Comparison of ENCODE assay signal across 1 cellular context in the genomic region with DNA sequence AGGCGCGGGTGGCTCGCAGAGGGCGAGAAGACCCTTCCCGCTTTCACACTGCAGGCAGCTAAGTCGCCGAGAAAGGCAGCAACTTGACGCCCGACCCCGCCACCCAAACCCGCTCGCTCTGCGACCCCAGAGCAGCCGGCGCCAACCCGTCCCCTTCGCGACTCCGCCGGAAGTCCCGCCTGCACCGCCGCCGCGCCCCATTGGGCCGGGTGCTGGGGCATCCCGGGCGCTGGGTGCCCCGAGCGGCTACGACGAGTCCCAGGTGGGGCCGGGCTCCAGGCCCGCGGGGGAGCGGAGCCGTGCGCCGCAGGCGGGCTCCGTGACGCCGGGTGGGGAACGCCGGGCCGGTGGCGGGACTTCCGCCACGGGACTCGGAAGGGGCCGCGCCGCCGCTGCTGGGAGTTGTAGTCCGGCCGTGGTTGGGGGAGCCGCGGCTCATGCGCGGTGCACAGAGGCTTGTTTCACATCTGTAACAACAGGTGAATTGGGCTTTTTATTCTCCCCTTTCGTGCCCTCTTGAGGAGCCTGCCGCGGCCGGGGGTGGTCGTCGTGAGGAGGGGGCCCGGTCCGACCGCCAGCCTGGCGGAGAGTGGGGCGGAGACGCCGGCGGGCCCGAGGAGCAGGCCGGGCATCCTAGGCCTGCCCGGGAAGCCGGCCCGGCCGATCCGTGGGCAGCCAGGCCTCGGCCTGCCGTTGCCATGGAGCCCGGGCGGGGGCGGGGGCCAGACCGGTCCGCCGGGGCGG.
A peak's percentile ranks its signal among the peaks of the same experiment; 100 is the strongest.
TF ChIP-seq lines count a peak whose summit lies in the region.

DHX30 (plus strand) TSS at position 405 of the 744 bp plus-strand sequence. CDS start 7,546 bp downstream, outside the sequence.

TF ChIP-seq in K562, 482 proteins besides CTCF, POLR2A, EP300 and RAD21 (continued from another document and continues in another):
- TF ChIP-seq FOXM1 (IDR thresholded peaks at IDR 0.05; ENCODE audit: low read depth): no peak
- TF ChIP-seq FOXM1 (CRISPR knock-in tag; IDR thresholded peaks at IDR 0.05; ENCODE audit: low read depth): 0 out of 2 replicates have a peak, but pooled peaks have one; percentile 77
- TF ChIP-seq POLR3A (IDR thresholded peaks at IDR 0.05; ENCODE audit: borderline replicate concordance, extremely low read depth, insufficient read depth, insufficient read length): no peak
- TF ChIP-seq, protein P1, sequence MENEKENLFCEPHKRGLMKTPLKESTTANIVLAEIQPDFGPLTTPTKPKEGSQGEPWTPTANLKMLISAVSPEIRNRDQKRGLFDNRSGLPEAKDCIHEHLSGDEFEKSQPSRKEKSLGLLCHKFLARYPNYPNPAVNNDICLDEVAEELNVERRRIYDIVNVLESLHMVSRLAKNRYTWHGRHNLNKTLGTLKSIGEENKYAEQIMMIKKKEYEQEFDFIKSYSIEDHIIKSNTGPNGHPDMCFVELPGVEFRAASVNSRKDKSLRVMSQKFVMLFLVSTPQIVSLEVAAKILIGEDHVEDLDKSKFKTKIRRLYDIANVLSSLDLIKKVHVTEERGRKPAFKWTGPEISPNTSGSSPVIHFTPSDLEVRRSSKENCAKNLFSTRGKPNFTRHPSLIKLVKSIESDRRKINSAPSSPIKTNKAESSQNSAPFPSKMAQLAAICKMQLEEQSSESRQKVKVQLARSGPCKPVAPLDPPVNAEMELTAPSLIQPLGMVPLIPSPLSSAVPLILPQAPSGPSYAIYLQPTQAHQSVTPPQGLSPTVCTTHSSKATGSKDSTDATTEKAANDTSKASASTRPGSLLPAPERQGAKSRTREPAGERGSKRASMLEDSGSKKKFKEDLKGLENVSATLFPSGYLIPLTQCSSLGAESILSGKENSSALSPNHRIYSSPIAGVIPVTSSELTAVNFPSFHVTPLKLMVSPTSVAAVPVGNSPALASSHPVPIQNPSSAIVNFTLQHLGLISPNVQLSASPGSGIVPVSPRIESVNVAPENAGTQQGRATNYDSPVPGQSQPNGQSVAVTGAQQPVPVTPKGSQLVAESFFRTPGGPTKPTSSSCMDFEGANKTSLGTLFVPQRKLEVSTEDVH (IDR thresholded peaks at IDR 0.05; ENCODE audit: low read depth, partially characterized antibody): peak; percentile 9
- TF ChIP-seq LEF1 (IDR thresholded peaks at IDR 0.05): no peak
- peak in 1 of 2 experiments; percentile 9; a peak in 1 of 4 replicates for TF ChIP-seq HDAC1 (IDR thresholded peaks at IDR 0.05)
- 0 out of 2 replicates have a peak, but pooled peaks have one; percentile 27 for TF ChIP-seq CHD2 (IDR thresholded peaks at IDR 0.05; ENCODE audit: low read depth, low read length)
- TF ChIP-seq, protein P2, sequence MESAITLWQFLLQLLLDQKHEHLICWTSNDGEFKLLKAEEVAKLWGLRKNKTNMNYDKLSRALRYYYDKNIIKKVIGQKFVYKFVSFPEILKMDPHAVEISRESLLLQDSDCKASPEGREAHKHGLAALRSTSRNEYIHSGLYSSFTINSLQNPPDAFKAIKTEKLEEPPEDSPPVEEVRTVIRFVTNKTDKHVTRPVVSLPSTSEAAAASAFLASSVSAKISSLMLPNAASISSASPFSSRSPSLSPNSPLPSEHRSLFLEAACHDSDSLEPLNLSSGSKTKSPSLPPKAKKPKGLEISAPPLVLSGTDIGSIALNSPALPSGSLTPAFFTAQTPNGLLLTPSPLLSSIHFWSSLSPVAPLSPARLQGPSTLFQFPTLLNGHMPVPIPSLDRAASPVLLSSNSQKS (CRISPR knock-in tag; IDR thresholded peaks at IDR 0.05): no peak
- TF ChIP-seq BMI1 (IDR thresholded peaks at IDR 0.05; ENCODE audit: low read length): peak; percentile 66; the same call in 1 of the 2 replicates
- TF ChIP-seq RFX1 (IDR thresholded peaks at IDR 0.05): peak; percentile 68; the same call in 1 of the 2 replicates
- peak in 1 of 2 experiments; percentile 54; a peak in 1 of 4 replicates for TF ChIP-seq FOXK2 (conservative IDR thresholded peaks at IDR 0.05 in 1 of 2, IDR thresholded peaks at IDR 0.05 in 1 of 2; ENCODE audit: low read depth in 2 of 2)
- TF ChIP-seq NFIC (IDR thresholded peaks at IDR 0.05): 0 out of 2 replicates have a peak, but pooled peaks have one; percentile 14
- TF ChIP-seq NRF1 (conservative IDR thresholded peaks at IDR 0.05 in 1 of 2, IDR thresholded peaks at IDR 0.05 in 1 of 2): peak; percentile 93 to 94
- TF ChIP-seq STAT6 (CRISPR knock-in tag; IDR thresholded peaks at IDR 0.05): peak; percentile 26; the same call in 1 of the 2 replicates
- TF ChIP-seq ELF2 (CRISPR knock-in tag; IDR thresholded peaks at IDR 0.05): peak; percentile 70; the same call in 1 of the 2 replicates
- TF ChIP-seq PHF8 (IDR thresholded peaks at IDR 0.05; ENCODE audit: borderline replicate concordance, low read length): peak; percentile 89; the same call in 1 of the 2 replicates
- TF ChIP-seq HNRNPL (IDR thresholded peaks at IDR 0.05; ENCODE audit: low read depth, low read length): 0 out of 2 replicates have a peak, but pooled peaks have one; percentile 68
- no peak for TF ChIP-seq SMARCB1 (IDR thresholded peaks at IDR 0.05; ENCODE audit: insufficient read length, low read depth)
- TF ChIP-seq PCBP1 (IDR thresholded peaks at IDR 0.05; ENCODE audit: low read depth, low read length, poor library complexity, severe bottlenecking): peak; percentile 91
- TF ChIP-seq DMBX1 (CRISPR knock-in tag; IDR thresholded peaks at IDR 0.05; ENCODE audit: borderline replicate concordance): no peak
- TF ChIP-seq MITF (IDR thresholded peaks at IDR 0.05): 0 out of 2 replicates have a peak, but pooled peaks have one; percentile 6
- peak; percentile 96 for TF ChIP-seq ELF1 (tag; IDR thresholded peaks at IDR 0.05)
- peak in 1 of 2 experiments; percentile 46; a peak in 2 of 4 replicates for TF ChIP-seq KDM4B (IDR thresholded peaks at IDR 0.05; ENCODE audit: borderline replicate concordance in 2 of 2, low read depth in 1 of 2)
- TF ChIP-seq ATF2 (CRISPR knock-in tag; IDR thresholded peaks at IDR 0.05): no peak
- no peak for TF ChIP-seq BRD4 (IDR thresholded peaks at IDR 0.05)
- no peak for TF ChIP-seq ZNF212 (CRISPR knock-in tag; IDR thresholded peaks at IDR 0.05)
- TF ChIP-seq HLTF (IDR thresholded peaks at IDR 0.05): no peak
- TF ChIP-seq FUS (optimal IDR thresholded peaks at IDR 0.05; ENCODE audit: low read depth, low read length): peak; percentile 89
- peak; percentile 91; the same call in 1 of the 2 replicates for TF ChIP-seq CBX1 (IDR thresholded peaks at IDR 0.05; ENCODE audit: low read depth)
- TF ChIP-seq ZEB2 (IDR thresholded peaks at IDR 0.05): no peak
- TF ChIP-seq FOXP1 (CRISPR knock-in tag; IDR thresholded peaks at IDR 0.05): peak; percentile 80; the same call in 1 of the 2 replicates
- TF ChIP-seq TFAP4 (CRISPR knock-in tag; IDR thresholded peaks at IDR 0.05; ENCODE audit: borderline replicate concordance): peak; percentile 52; the same call in 1 of the 2 replicates
- TF ChIP-seq C11orf30 (IDR thresholded peaks at IDR 0.05; ENCODE audit: low read depth): 0 out of 2 replicates have a peak, but pooled peaks have one; percentile 13
- TF ChIP-seq NFYB (IDR thresholded peaks at IDR 0.05; ENCODE audit: extremely low read depth, insufficient read length): peak; percentile 23
- TF ChIP-seq FOSL1 (tag; conservative IDR thresholded peaks at IDR 0.05): no peak
- peak; percentile 41; the same call in 1 of the 2 replicates for TF ChIP-seq E2F3 (CRISPR knock-in tag; IDR thresholded peaks at IDR 0.05)
- TF ChIP-seq, protein P3, sequence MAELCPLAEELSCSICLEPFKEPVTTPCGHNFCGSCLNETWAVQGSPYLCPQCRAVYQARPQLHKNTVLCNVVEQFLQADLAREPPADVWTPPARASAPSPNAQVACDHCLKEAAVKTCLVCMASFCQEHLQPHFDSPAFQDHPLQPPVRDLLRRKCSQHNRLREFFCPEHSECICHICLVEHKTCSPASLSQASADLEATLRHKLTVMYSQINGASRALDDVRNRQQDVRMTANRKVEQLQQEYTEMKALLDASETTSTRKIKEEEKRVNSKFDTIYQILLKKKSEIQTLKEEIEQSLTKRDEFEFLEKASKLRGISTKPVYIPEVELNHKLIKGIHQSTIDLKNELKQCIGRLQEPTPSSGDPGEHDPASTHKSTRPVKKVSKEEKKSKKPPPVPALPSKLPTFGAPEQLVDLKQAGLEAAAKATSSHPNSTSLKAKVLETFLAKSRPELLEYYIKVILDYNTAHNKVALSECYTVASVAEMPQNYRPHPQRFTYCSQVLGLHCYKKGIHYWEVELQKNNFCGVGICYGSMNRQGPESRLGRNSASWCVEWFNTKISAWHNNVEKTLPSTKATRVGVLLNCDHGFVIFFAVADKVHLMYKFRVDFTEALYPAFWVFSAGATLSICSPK (IDR thresholded peaks at IDR 0.05; ENCODE audit: borderline replicate concordance): no peak
- TF ChIP-seq, protein P4, sequence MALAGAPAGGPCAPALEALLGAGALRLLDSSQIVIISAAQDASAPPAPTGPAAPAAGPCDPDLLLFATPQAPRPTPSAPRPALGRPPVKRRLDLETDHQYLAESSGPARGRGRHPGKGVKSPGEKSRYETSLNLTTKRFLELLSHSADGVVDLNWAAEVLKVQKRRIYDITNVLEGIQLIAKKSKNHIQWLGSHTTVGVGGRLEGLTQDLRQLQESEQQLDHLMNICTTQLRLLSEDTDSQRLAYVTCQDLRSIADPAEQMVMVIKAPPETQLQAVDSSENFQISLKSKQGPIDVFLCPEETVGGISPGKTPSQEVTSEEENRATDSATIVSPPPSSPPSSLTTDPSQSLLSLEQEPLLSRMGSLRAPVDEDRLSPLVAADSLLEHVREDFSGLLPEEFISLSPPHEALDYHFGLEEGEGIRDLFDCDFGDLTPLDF (CRISPR knock-in tag; IDR thresholded peaks at IDR 0.05): peak; percentile 88
- TF ChIP-seq, protein P5, sequence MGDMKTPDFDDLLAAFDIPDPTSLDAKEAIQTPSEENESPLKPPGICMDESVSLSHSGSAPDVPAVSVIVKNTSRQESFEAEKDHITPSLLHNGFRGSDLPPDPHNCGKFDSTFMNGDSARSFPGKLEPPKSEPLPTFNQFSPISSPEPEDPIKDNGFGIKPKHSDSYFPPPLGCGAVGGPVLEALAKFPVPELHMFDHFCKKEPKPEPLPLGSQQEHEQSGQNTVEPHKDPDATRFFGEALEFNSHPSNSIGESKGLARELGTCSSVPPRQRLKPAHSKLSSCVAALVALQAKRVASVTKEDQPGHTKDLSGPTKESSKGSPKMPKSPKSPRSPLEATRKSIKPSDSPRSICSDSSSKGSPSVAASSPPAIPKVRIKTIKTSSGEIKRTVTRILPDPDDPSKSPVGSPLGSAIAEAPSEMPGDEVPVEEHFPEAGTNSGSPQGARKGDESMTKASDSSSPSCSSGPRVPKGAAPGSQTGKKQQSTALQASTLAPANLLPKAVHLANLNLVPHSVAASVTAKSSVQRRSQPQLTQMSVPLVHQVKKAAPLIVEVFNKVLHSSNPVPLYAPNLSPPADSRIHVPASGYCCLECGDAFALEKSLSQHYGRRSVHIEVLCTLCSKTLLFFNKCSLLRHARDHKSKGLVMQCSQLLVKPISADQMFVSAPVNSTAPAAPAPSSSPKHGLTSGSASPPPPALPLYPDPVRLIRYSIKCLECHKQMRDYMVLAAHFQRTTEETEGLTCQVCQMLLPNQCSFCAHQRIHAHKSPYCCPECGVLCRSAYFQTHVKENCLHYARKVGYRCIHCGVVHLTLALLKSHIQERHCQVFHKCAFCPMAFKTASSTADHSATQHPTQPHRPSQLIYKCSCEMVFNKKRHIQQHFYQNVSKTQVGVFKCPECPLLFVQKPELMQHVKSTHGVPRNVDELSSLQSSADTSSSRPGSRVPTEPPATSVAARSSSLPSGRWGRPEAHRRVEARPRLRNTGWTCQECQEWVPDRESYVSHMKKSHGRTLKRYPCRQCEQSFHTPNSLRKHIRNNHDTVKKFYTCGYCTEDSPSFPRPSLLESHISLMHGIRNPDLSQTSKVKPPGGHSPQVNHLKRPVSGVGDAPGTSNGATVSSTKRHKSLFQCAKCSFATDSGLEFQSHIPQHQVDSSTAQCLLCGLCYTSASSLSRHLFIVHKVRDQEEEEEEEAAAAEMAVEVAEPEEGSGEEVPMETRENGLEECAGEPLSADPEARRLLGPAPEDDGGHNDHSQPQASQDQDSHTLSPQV (IDR thresholded peaks at IDR 0.05): peak; percentile 61; the same call in 1 of the 2 replicates
